21 cellular contexts compared by ENCODE assay signal in the genomic region with DNA sequence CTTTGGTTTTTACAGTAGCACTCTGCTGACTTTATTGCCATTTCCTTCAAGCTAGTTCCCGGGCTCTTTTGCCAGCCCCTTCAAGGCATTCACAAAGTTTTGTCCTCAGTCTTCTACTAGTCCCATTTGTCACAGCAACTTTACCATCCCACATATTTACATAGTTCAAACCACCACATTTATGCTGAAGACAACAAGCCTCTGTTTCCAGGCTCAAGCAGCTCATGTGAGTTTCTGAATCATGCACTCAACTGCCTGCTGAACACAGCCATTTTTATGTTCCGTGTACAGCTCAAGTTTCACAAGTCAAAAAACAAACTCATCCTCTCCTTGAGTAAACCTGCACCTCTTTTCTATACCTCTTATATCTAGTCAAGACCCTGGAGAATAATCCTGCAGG.
DNase-seq lines count a peak whose midpoint lies in the region; TF ChIP-seq lines count a peak whose summit lies in the region.
"Had no signal": no experiment of that assay in that cellular context is flagged by ENCODE, and none has a peak within 500 bp of the region (broad histone marks: within the 10 kb centered on the region; RNA-seq: fewer than 3 reads in every experiment).

No MANE protein-coding gene starts in this region.

- H3K36me3 ChIP-seq in PC-9 (ENCODE audit: low read depth) = no peaks in the 10 kb centered on the region
- no peaks in the 10 kb centered on the region for H3K36me3 ChIP-seq in neuronal stem cell (replicated peaks in 1 of 2; ENCODE audit: control insufficient read depth in 2 of 2, insufficient read depth in 2 of 2, low read length in 2 of 2)
- H3K36me3 ChIP-seq: suprapubic skin, vagina had no signal

- no peak overlapping the region for H3K9ac ChIP-seq in neuronal stem cell (ENCODE audit: low read depth, low read length, poor library complexity)
- H3K9ac ChIP-seq: SK-N-SH had no signal

- no peaks in the 10 kb centered on the region for H3F3A ChIP-seq in PC-9 (ENCODE audit: insufficient read depth, low read depth)

- H2BK5ac ChIP-seq in neuronal stem cell (ENCODE audit: low read length) = no peak overlapping the region

- H4K20me1 ChIP-seq in PC-9 (ENCODE audit: insufficient read depth) = no peaks in the 10 kb centered on the region; the same call in 1 of the 2 replicates

- H3K79me2 ChIP-seq in PC-9 (ENCODE audit: low read depth) = no peaks in the 10 kb centered on the region

- no peak overlapping the region for H2BK12ac ChIP-seq in neuronal stem cell (ENCODE audit: low read length)

- H3K23ac ChIP-seq in neuronal stem cell (ENCODE audit: low read depth, low read length, poor library complexity) = no peak overlapping the region

- H3K9me2 ChIP-seq in PC-9 (ENCODE audit: insufficient read depth) = peaks cover 6% of the 10 kb centered on the region; the same call in 1 of the 2 replicates
- H3K9me2 ChIP-seq: SK-N-SH had no signal

- H2BK15ac ChIP-seq in neuronal stem cell (ENCODE audit: low read length) = no peak overlapping the region

- H4K8ac ChIP-seq in neuronal stem cell (ENCODE audit: low read depth, low read length) = no peak overlapping the region

- no peak overlapping the region for H3K4me2 ChIP-seq in PC-9
- no peak overlapping the region for H3K4me2 ChIP-seq in neuronal stem cell (ENCODE audit: insufficient read depth, low read length, poor library complexity, severe bottlenecking)
- H3K4me2 ChIP-seq: SK-N-SH had no signal

- H3K9me3 ChIP-seq in PC-9 (ENCODE audit: insufficient read depth, low read depth) (no peaks in the 10 kb centered on the region; the same call in 1 of the 2 replicates), neuronal stem cell (replicated peaks in 1 of 2; ENCODE audit: control insufficient read depth in 2 of 2, insufficient read depth in 1 of 2, low read depth in 1 of 2, low read length in 2 of 2) (no peaks in the 10 kb centered on the region)
- H3K9me3 ChIP-seq: SK-N-SH, vagina had no signal

- H3K27me3 ChIP-seq in PC-9 (ENCODE audit: insufficient read depth, low read depth) (no peaks in the 10 kb centered on the region), neuronal stem cell (ENCODE audit: control insufficient read depth in 3 of 3, insufficient read depth in 3 of 3, low read depth in 1 of 3, low read length in 3 of 3) (no peaks in the 10 kb centered on the region)
- H3K27me3 ChIP-seq: suprapubic skin, vagina had no signal

- H3K4me1 ChIP-seq in PC-9 (replicated peaks; ENCODE audit: insufficient read depth) (no peaks in the 10 kb centered on the region), neuronal stem cell (ENCODE audit: control insufficient read depth in 2 of 2, insufficient read depth in 1 of 2, low read depth in 1 of 2, low read length in 2 of 2) (no peaks in the 10 kb centered on the region)
- H3K4me1 ChIP-seq: suprapubic skin, vagina had no signal

- no peak overlapping the region for H3K4me3 ChIP-seq in PC-9
- no peak overlapping the region for H3K4me3 ChIP-seq in neuronal stem cell (ENCODE audit: low read length in 2 of 2)
- H3K4me3 ChIP-seq: skin epidermis, suprapubic skin, vagina had no signal

- in situ Hi-C loops in GM13976 (cut with MboI; ENCODE audit: low sequenced_read_pairs, unreplicated experiment) = no loop called here

- POLR2A ChIA-PET in PC-9 (lab: Charles Lee; ENCODE audit: unreplicated experiment) = no interaction called here

- no peak overlapping the region for H3K14ac ChIP-seq in neuronal stem cell (ENCODE audit: low read length)

- no peak overlapping the region for H3K18ac ChIP-seq in neuronal stem cell (ENCODE audit: low read length)

- no peak overlapping the region for H3K4ac ChIP-seq in neuronal stem cell (ENCODE audit: low read length)

- no peak overlapping the region for H2AK5ac ChIP-seq in neuronal stem cell (ENCODE audit: low read depth, low read length)

- H2BK120ac ChIP-seq in neuronal stem cell (ENCODE audit: low read depth, low read length) = no peak overlapping the region

- no TSS peak for BruUV-seq in PC-9 (replicated peaks; lab: Mats Ljungman, UMichigan)

- H3K79me1 ChIP-seq in neuronal stem cell (ENCODE audit: low read depth, low read length) = no peaks in the 10 kb centered on the region

- no peak overlapping the region for H4K91ac ChIP-seq in neuronal stem cell (ENCODE audit: low read depth, low read length, poor library complexity)

- intact Hi-C loops in PC-9 (cut with micrococcal nuclease; ENCODE audit: unreplicated experiment) = no loop called here

- H3K27ac ChIP-seq in PC-9 (no peak overlapping the region), epithelial cell of prostate (no peak overlapping the region), neuronal stem cell (replicated peaks; ENCODE audit: low read length) (no peak overlapping the region)
- H3K27ac ChIP-seq: skin epidermis, suprapubic skin, vagina had no signal

- H2AFZ ChIP-seq in PC-9 (peak overlapping the region; percentile 62; the same call in 1 of the 2 replicates), neuronal stem cell (ENCODE audit: low read length) (peak overlapping the region; percentile 36)

- DNase-seq in Daoy (ENCODE audit: low read depth) = peak; percentile 2
- no peak for DNase-seq in PC-9
- DNase-seq in epithelial cell of prostate (ENCODE audit: low read depth, low spot score) = peak; percentile 10
- DNase-seq in neuronal stem cell (ENCODE audit: low spot score) = no peak
- DNase-seq in NCI-H524 (lab: John Stamatoyannopoulos, UW) = no peak
- DNase-seq in T1000 (lab: John Stamatoyannopoulos, UW) = no peak
- DNase-seq in central memory CD4-positive, alpha-beta T cell = no peak
- DNase-seq in GM13976 (ENCODE audit: low spot score) = no peak
- DNase-seq: activated CD4-positive, alpha-beta T cell treated with anti-CD3 and anti-CD28 coated beads, Interleukin-2, amount 50 U/mL, for 1 hour; CD4-positive, CD25-positive, alpha-beta regulatory T cell; GF-D8; KG1; left ventricle myocardium superior; NCI-H1930; NCI-H226; SK-N-SH; stimulated activated CD4-positive, alpha-beta T cell treated with anti-CD3 and anti-CD28 coated beads, Interleukin-2, amount 100 ng/mL, for 24 hours; T-helper 2 cell had no signal

- TF ChIP-seq CTCF in PC-9 (conservative IDR thresholded peaks at IDR 0.05) (no peak), GM13976 (IDR thresholded peaks at IDR 0.05; ENCODE audit: borderline replicate concordance, control extremely low read depth, extremely low read depth, insufficient read depth, missing control alignments) (no peak)

- no CpG with 5 or more reads among the region's 2 CpGs for WGBS in neuronal stem cell (ENCODE audit: extremely low coverage in 2 of 2, insufficient read length in 2 of 2, insufficient replicate concordance in 1 of 2), 2 donors

- CTCF ChIA-PET in PC-9 (lab: Charles Lee) = no interaction called here

Comparison
In these comparisons a context has a peak if more than half of its experiments do, and no peak if none do; other contexts are left out.
1. DNase-seq: peak in Daoy (single experiment) and epithelial cell of prostate (single experiment); none in PC-9 (0 of 2), neuronal stem cell (single experiment), NCI-H524 (0 of 2), T1000 (single experiment), central memory CD4-positive, alpha-beta T cell (single experiment) and GM13976 (single experiment).